ENCODE assay signal across 7 cellular contexts in genomic region chr1:121368910-121369309, GRCh38.
A peak's percentile ranks its signal among the peaks of the same experiment; 100 is the strongest.
DNase-seq lines count a peak whose midpoint lies in the region; ATAC-seq and TF ChIP-seq lines count a peak whose summit lies in the region.
"Not testable (repeated sequence)": the region's sequence is repeated elsewhere in the genome, so short reads cannot be mapped to it uniquely, and the experiment has no call there.

No MANE protein-coding gene starts in this region.

- ATAC-seq in HCT116 (0 out of 2 replicates have a peak, but pooled peaks have one; percentile 27), Right ventricle myocardium inferior (peak; percentile 23), heart left ventricle (peak in 3 of 4 donors; percentile 42 to 73 (median 61)), left cardiac atrium (peak; percentile 59 to 65), left lung (peak; percentile 65), mucosa of descending colon (peak; percentile 11), upper lobe of left lung (ENCODE audit: low FRiP score in 2 of 2) (peak; percentile 22 to 60)

- CTCF ChIA-PET in HCT116 (lab: Charles Lee) = not testable (repeated sequence)

- DNase-seq in HCT116 (ENCODE audit: low read depth, low spot score); Right ventricle myocardium inferior (ENCODE audit: missing footprints); heart left ventricle; left cardiac atrium; left lung; mucosa of descending colon; upper lobe of left lung: not testable (repeated sequence)

- not testable (repeated sequence) for H4K20me1 ChIP-seq in HCT116 (ENCODE audit: insufficient read depth)

- POLR2A ChIA-PET in HCT116 (lab: Charles Lee) = not testable (repeated sequence)

- intact Hi-C loops in HCT116 (cut with micrococcal nuclease); Right ventricle myocardium inferior (cut with DNase I); heart left ventricle (cut with DNase I); left cardiac atrium (cut with DNase I); left lung (cut with DNase I); mucosa of descending colon (cut with DNase I, micrococcal nuclease): not testable (repeated sequence)

- not testable (repeated sequence) for H3K36me3 ChIP-seq in HCT116 (ENCODE audit: control insufficient read depth in 1 of 2, insufficient read depth in 2 of 2, low read length in 2 of 2); heart left ventricle; left lung; mucosa of descending colon (ENCODE audit: low read depth); upper lobe of left lung

- not testable (repeated sequence) for TF ChIP-seq RAD21 in HCT116 (IDR thresholded peaks at IDR 0.05; ENCODE audit: low read depth)

- not testable (repeated sequence) for H3K4me2 ChIP-seq in HCT116 (ENCODE audit: low read length)

- RAD21 ChIA-PET in HCT116 (lab: Charles Lee; ENCODE audit: low non-redundant PET in 1 of 2, low total read pairs in 2 of 2, uncharacterized antibody in 2 of 2, unreplicated experiment in 2 of 2) = not testable (repeated sequence)

- not testable (repeated sequence) for H3K79me2 ChIP-seq in HCT116 (ENCODE audit: insufficient read depth, low read length)

- no CpG with 5 or more reads among the region's 5 CpGs for WGBS in heart left ventricle, 4 donors
- WGBS in upper lobe of left lung, 2 donors = no CpG with 5 or more reads among the region's 5 CpGs

- TF ChIP-seq CTCF in HCT116 (IDR thresholded peaks at IDR 0.05 in 2 of 3, conservative IDR thresholded peaks at IDR 0.05 in 1 of 3; ENCODE audit: borderline replicate concordance in 1 of 3, insufficient read depth in 1 of 3, low read depth in 2 of 3, low read length in 2 of 3); heart left ventricle (IDR thresholded peaks at IDR 0.05); left lung (IDR thresholded peaks at IDR 0.05); mucosa of descending colon (IDR thresholded peaks at IDR 0.05); upper lobe of left lung (IDR thresholded peaks at IDR 0.05): not testable (repeated sequence)

- not testable (repeated sequence) for BruUV-seq in HCT116 (replicated peaks; lab: Mats Ljungman, UMichigan)

- H3K27me3 ChIP-seq in HCT116 (ENCODE audit: insufficient read depth, low read length); heart left ventricle; left lung; upper lobe of left lung: not testable (repeated sequence)

- TF ChIP-seq EP300 in upper lobe of left lung (IDR thresholded peaks at IDR 0.05) = not testable (repeated sequence)

- not testable (repeated sequence) for H3K9me2 ChIP-seq in HCT116 (ENCODE audit: insufficient read depth)

- H3K4me1 ChIP-seq in HCT116 (ENCODE audit: control insufficient read depth in 1 of 2, insufficient read depth in 2 of 2, low read length in 2 of 2); heart left ventricle; left lung; mucosa of descending colon (ENCODE audit: low read depth); upper lobe of left lung: not testable (repeated sequence)

- not testable (repeated sequence) for H3K9me3 ChIP-seq in HCT116 (ENCODE audit: control insufficient read depth in 1 of 2, insufficient read depth in 1 of 2, low read depth in 1 of 2, low read length in 2 of 2); heart left ventricle; left lung; mucosa of descending colon; upper lobe of left lung

- H3K9ac ChIP-seq in HCT116 (ENCODE audit: low read length) = not testable (repeated sequence)

- H3K27ac ChIP-seq in HCT116 (ENCODE audit: low read depth, low read length); heart left ventricle; left lung; upper lobe of left lung: not testable (repeated sequence)

- not testable (repeated sequence) for TF ChIP-seq POLR2A in HCT116 (IDR thresholded peaks at IDR 0.05; ENCODE audit: borderline replicate concordance, extremely low read depth, insufficient read depth, insufficient read length); heart left ventricle (IDR thresholded peaks at IDR 0.05); upper lobe of left lung (IDR thresholded peaks at IDR 0.05)

- not testable (repeated sequence) for H3K4me3 ChIP-seq in HCT116 (replicated peaks in 1 of 2; ENCODE audit: low read depth in 1 of 2, low read length in 2 of 2); heart left ventricle; left lung; mucosa of descending colon; upper lobe of left lung

- H2AFZ ChIP-seq in HCT116 (ENCODE audit: low read depth, low read length, poor library complexity, severe bottlenecking) = not testable (repeated sequence)

Comparison
In these comparisons a context has a peak if more than half of its experiments do, and no peak if none do; other contexts are left out.
1. ATAC-seq: peak in every context shown above with its lines; median percentile 65 in left lung; 62 in left cardiac atrium; 61 in heart left ventricle; 41 in upper lobe of left lung; 27 in HCT116; 23 in Right ventricle myocardium inferior; 11 in mucosa of descending colon.